In genomic region chr22:48908547-48908946, GRCh38 we compare ENCODE assay signal across 31 cellular contexts.
"Had no signal": no experiment of that assay in that cellular context is flagged by ENCODE, and none has a peak within 500 bp of the region (broad histone marks: within the 10 kb centered on the region; RNA-seq: fewer than 3 reads in every experiment).

No MANE protein-coding gene starts in this region.

- H3K9me3 ChIP-seq: adrenal gland, body of pancreas, breast epithelium had no signal

- ATAC-seq: activated naive CD4-positive, alpha-beta T cell treated with anti-CD3 and anti-CD28 coated beads, Interleukin-2, amount 50 U/mL, for 72 hours; activated T-cell treated with anti-CD3 and anti-CD28 coated beads, Interleukin-2, amount 50 U/mL, for 4 hours; body of pancreas; Right ventricle myocardium inferior; SK-N-SH treated with all-trans-retinoic acid at 6 μM for 48 hours; T-cell; T-helper 17 cell had no signal

- H3K4me1 Mint-ChIP-seq: activated B cell treated with CpG ODN at 0.5 μM for 24 hours had no signal

- H3K36me3 Mint-ChIP-seq: activated CD4-positive, alpha-beta memory T cell treated with anti-CD3 and anti-CD28 coated beads for 36 hours; T-cell had no signal

- H3K27me3 Mint-ChIP-seq: activated B cell treated with CpG ODN at 0.5 μM for 24 hours, T-helper 17 cell had no signal

- H3K9me3 Mint-ChIP-seq: activated B cell treated with CpG ODN at 0.5 μM for 24 hours; activated CD4-positive, alpha-beta memory T cell treated with anti-CD3 and anti-CD28 coated beads for 36 hours had no signal

- H3K36me3 ChIP-seq: adrenal gland, breast epithelium had no signal

- DNase-seq: activated B cell treated with CpG ODN at 0.5 μM for 24 hours; activated CD4-positive, alpha-beta memory T cell treated with anti-CD3 and anti-CD28 coated beads for 36 hours; activated CD4-positive, alpha-beta T cell treated with anti-CD3 and anti-CD28 coated beads for 4 hours; activated CD4-positive, alpha-beta T cell treated with anti-CD3 and anti-CD28 coated beads, Interleukin-2, amount 50 U/mL, for 1 hour; activated CD4-positive, CD25-positive, alpha-beta regulatory T cell treated with anti-CD3 and anti-CD28 coated beads, Interleukin-2, amount 50 U/mL, for 72 hours; activated CD8-positive, alpha-beta memory T cell treated with anti-CD3 and anti-CD28 coated beads, Interleukin-2, amount 50 U/mL, for 4 hours; activated gamma-delta T cell treated with Interleukin-2 at 50 U/mL for 16 hours; activated naive CD4-positive, alpha-beta T cell treated with anti-CD3 and anti-CD28 coated beads for 36 hours; activated T-cell treated with anti-CD3 and anti-CD28 coated beads for 4 hours; activated T-cell treated with anti-CD3 and anti-CD28 coated beads, Interleukin-2, amount 50 U/mL, for 4 hours; body of pancreas; Karpas-422; NCI-H1105; NCI-H1417 treated with DMSO at 0.1 percent for 48 hours; NCI-H187 treated with DMSO at 0.1 percent for 48 hours; NCI-H2171 treated with DMSO at 0.1 percent for 48 hours; NCI-H2227 treated with DMSO at 0.1 percent for 48 hours; NCI-H446; NCI-H524; PC-9; SIG-M5; T-cell; T-helper 17 cell had no signal

- H3K4me3 Mint-ChIP-seq: activated B cell treated with CpG ODN at 0.5 μM for 24 hours; activated CD4-positive, alpha-beta memory T cell treated with anti-CD3 and anti-CD28 coated beads for 36 hours; activated naive CD4-positive, alpha-beta T cell treated with anti-CD3 and anti-CD28 coated beads for 36 hours; activated T-cell treated with anti-CD3 and anti-CD28 coated beads, Interleukin-2, amount 50 U/mL, for 4 hours; activated T-helper 1 cell treated with anti-CD3 and anti-CD28 coated beads, Interleukin-12 subunit alpha, Interleukin-12 subunit beta, Interleukin-2, Interleukin-4 antibody, amounts not matched to agents 30 ng/mL and 10 ng/mL and 1 ng/mL, durations not matched to agents 14 hours and 24 hours and 36 hours; T-cell; T-helper 17 cell had no signal

- H3K27ac ChIP-seq: adrenal gland, body of pancreas, breast epithelium, PC-9, RWPE1, VCaP had no signal

- H3K4me1 ChIP-seq: adrenal gland, body of pancreas, breast epithelium had no signal

- H3K27me3 ChIP-seq: body of pancreas had no signal

- H3K4me3 ChIP-seq: adrenal gland, body of pancreas, breast epithelium, PC-9 had no signal

- H3K27ac Mint-ChIP-seq: activated B cell treated with CpG ODN at 0.5 μM for 24 hours; activated CD4-positive, alpha-beta memory T cell treated with anti-CD3 and anti-CD28 coated beads for 36 hours; activated naive CD4-positive, alpha-beta T cell treated with anti-CD3 and anti-CD28 coated beads for 36 hours; activated naive CD4-positive, alpha-beta T cell treated with anti-CD3 and anti-CD28 coated beads, Interleukin-2, amount 50 U/mL, for 72 hours; activated T-helper 1 cell treated with anti-CD3 and anti-CD28 coated beads, Interleukin-12 subunit alpha, Interleukin-12 subunit beta, Interleukin-2, Interleukin-4 antibody, amounts not matched to agents 30 ng/mL and 10 ng/mL and 1 ng/mL, durations not matched to agents 14 hours and 24 hours and 36 hours; T-cell; T-helper 17 cell had no signal
